ENCODE assay signal across 10 cellular contexts in genomic region chr10:73867871-73868631, GRCh38. TPM values are rescaled to one million over a fixed set of nuclear protein-coding genes. Genes with fewer than 3 reads are reported as not detected.
DNase-seq lines count a peak whose midpoint lies in the region; ATAC-seq and TF ChIP-seq lines count a peak whose summit lies in the region.
"Had no signal": no experiment of that assay in that cellular context is flagged by ENCODE, and none has a peak within 500 bp of the region (broad histone marks: within the 10 kb centered on the region; RNA-seq: fewer than 3 reads in every experiment).

No MANE protein-coding gene starts in this region.

- H3K9me3 ChIP-seq in CD8-positive, alpha-beta memory T cell (ENCODE audit: low read length) = no peaks in the 10 kb centered on the region
- no peaks in the 10 kb centered on the region for H3K9me3 ChIP-seq in cardiac muscle cell (ENCODE audit: low read depth)
- H3K9me3 ChIP-seq in gastrocnemius medialis = no peaks in the 10 kb centered on the region

- DNase-seq in CD8-positive, alpha-beta memory T cell = no peak
- no peak for DNase-seq in activated CD4-positive, alpha-beta memory T cell treated with anti-CD3 and anti-CD28 coated beads for 36 hours
- DNase-seq in cardiac muscle cell (ENCODE audit: low read depth in 1 of 2, low spot score in 1 of 2) (peak in 1 of 2 donors; percentile 54), gastrocnemius medialis (no peak), NCI-H2081 (lab: John Stamatoyannopoulos, UW) (no peak), NCI-H2227 treated with DMSO at 0.1 percent for 48 hours (lab: John Stamatoyannopoulos, UW) (no peak), NCI-H128 (lab: John Stamatoyannopoulos, UW; ENCODE audit: unreplicated experiment) (no peak), superior temporal gyrus (ENCODE audit: extremely low spot score) (no peak)
- DNase-seq: NCI-H2029 treated with DMSO at 0.1 percent for 48 hours; stimulated activated CD4-positive, alpha-beta T cell treated with anti-CD3 and anti-CD28 coated beads, Interleukin-12 subunit alpha, Interleukin-12 subunit beta, amount 100 ng/mL, for 4 hours had no signal

- peaks cover 87% of the 10 kb centered on the region for H3K4me1 ChIP-seq in CD8-positive, alpha-beta memory T cell (ENCODE audit: insufficient read depth, low read length)
- peaks cover 28% of the 10 kb centered on the region for H3K4me1 ChIP-seq in cardiac muscle cell (ENCODE audit: low read depth)
- H3K4me1 ChIP-seq in gastrocnemius medialis = peaks cover 80 to 92% of the 10 kb centered on the region in 2 donors

- peaks cover 0 to 73% (median 7%) of the 10 kb centered on the region in 3 donors for H3K36me3 Mint-ChIP-seq in CD8-positive, alpha-beta memory T cell
- peaks cover 8% of the 10 kb centered on the region for H3K36me3 Mint-ChIP-seq in activated CD4-positive, alpha-beta memory T cell treated with anti-CD3 and anti-CD28 coated beads for 36 hours

- intact Hi-C loops in activated CD4-positive, alpha-beta memory T cell treated with anti-CD3 and anti-CD28 coated beads for 36 hours (cut with micrococcal nuclease) = no loop called here
- intact Hi-C loops in gastrocnemius medialis (cut with DNase I; ENCODE audit: low total_unique reads) = loop anchor here (2.0 kb wide), 1 partner anchor 17 kb away; no protein-coding TSS in a partner anchor

- POLR2A ChIA-PET in CD8-positive, alpha-beta memory T cell (lab: Charles Lee) = interaction anchor here (0.8 to 1.0 kb wide), 2 partner anchors 12 to 33 kb away, joined by 3 read pairs; no protein-coding TSS in a partner anchor
- POLR2A ChIA-PET in activated CD4-positive, alpha-beta memory T cell treated with anti-CD3 and anti-CD28 coated beads for 36 hours (lab: Charles Lee) = no interaction called here

- H3K9me3 Mint-ChIP-seq in CD8-positive, alpha-beta memory T cell = no peaks in the 10 kb centered on the region
- no peaks in the 10 kb centered on the region for H3K9me3 Mint-ChIP-seq in activated CD4-positive, alpha-beta memory T cell treated with anti-CD3 and anti-CD28 coated beads for 36 hours

- H3K4me1 Mint-ChIP-seq in CD8-positive, alpha-beta memory T cell = peaks cover 85 to 100% (median 93%) of the 10 kb centered on the region in 3 donors
- H3K4me1 Mint-ChIP-seq in activated CD4-positive, alpha-beta memory T cell treated with anti-CD3 and anti-CD28 coated beads for 36 hours (ENCODE audit: low read depth) = peaks cover 74% of the 10 kb centered on the region

- in situ Hi-C loops in gastrocnemius medialis (cut with MboI; ENCODE audit: low sequenced_read_pairs in 4 of 4) = no loop called here

- H3K27ac ChIP-seq in CD8-positive, alpha-beta memory T cell (ENCODE audit: low read depth, low read length) = no peak overlapping the region
- H3K27ac ChIP-seq in cardiac muscle cell (peak overlapping the region; percentile 26), gastrocnemius medialis (peak overlapping the region; percentile 63 to 97 (median 80))

- H3K4me3 ChIP-seq in CD8-positive, alpha-beta memory T cell (ENCODE audit: low read length) = no peak overlapping the region
- H3K4me3 ChIP-seq in cardiac muscle cell = no peak overlapping the region
- H3K4me3 ChIP-seq in gastrocnemius medialis = no peak overlapping the region

- H3K36me3 ChIP-seq in CD8-positive, alpha-beta memory T cell (ENCODE audit: insufficient read depth, low read length) = peaks cover 9% of the 10 kb centered on the region
- H3K36me3 ChIP-seq in cardiac muscle cell (no peaks in the 10 kb centered on the region), gastrocnemius medialis (peaks cover 0 to 4% of the 10 kb centered on the region in 2 donors)

- no peaks in the 10 kb centered on the region for H3K27me3 ChIP-seq in CD8-positive, alpha-beta memory T cell (ENCODE audit: insufficient read depth, low read length, poor library complexity, severe bottlenecking)
- no peaks in the 10 kb centered on the region for H3K27me3 ChIP-seq in cardiac muscle cell
- no peaks in the 10 kb centered on the region for H3K27me3 ChIP-seq in gastrocnemius medialis

- H3K4me3 Mint-ChIP-seq in CD8-positive, alpha-beta memory T cell = peak overlapping the region in 2 of 7 donors; percentile 37 to 61
- H3K4me3 Mint-ChIP-seq in activated CD4-positive, alpha-beta memory T cell treated with anti-CD3 and anti-CD28 coated beads for 36 hours = no peak overlapping the region

- TF ChIP-seq CTCF in cardiac muscle cell (IDR thresholded peaks at IDR 0.05; ENCODE audit: low read depth, low read length) (no peak), gastrocnemius medialis (IDR thresholded peaks at IDR 0.05 in 4 of 5, conservative IDR thresholded peaks at IDR 0.05 in 1 of 5) (no peak)

- CTCF ChIA-PET in CD8-positive, alpha-beta memory T cell (lab: Charles Lee) = interaction anchor here (1.3 to 16.5 kb wide), 2 partner anchors 9 to 18 kb away, joined by 4 to 201 read pairs; partner anchors contain the start of gene CAMK2G
- CTCF ChIA-PET in activated CD4-positive, alpha-beta memory T cell treated with anti-CD3 and anti-CD28 coated beads for 36 hours (lab: Charles Lee) = interaction anchor here (0.6 to 3.7 kb wide), 3 partner anchors 12 to 721 kb away, joined by 3 to 18 read pairs (median 6); no protein-coding TSS in a partner anchor

- peak overlapping the region; percentile 6 to 96 (median 82) for H3K27ac Mint-ChIP-seq in CD8-positive, alpha-beta memory T cell
- H3K27ac Mint-ChIP-seq in activated CD4-positive, alpha-beta memory T cell treated with anti-CD3 and anti-CD28 coated beads for 36 hours = peak overlapping the region; percentile 64

- no peak for ATAC-seq in gastrocnemius medialis

- TF ChIP-seq POLR2A in gastrocnemius medialis (IDR thresholded peaks at IDR 0.05) = no peak

- no peaks in the 10 kb centered on the region for H3K27me3 Mint-ChIP-seq in CD8-positive, alpha-beta memory T cell
- no peaks in the 10 kb centered on the region for H3K27me3 Mint-ChIP-seq in activated CD4-positive, alpha-beta memory T cell treated with anti-CD3 and anti-CD28 coated beads for 36 hours

RNA-seq across cellular contexts. Expression of gene CAMK2G, which starts 6.3 kb away (rescaled TPM):
- 10 to 100 TPM; 17.3 to 17.5 TPM for total RNA-seq in CD8-positive, alpha-beta memory T cell
- polyA plus RNA-seq in CD8-positive, alpha-beta memory T cell = 8.1 TPM
- 10 to 100 TPM; 20.8 to 21.5 TPM for total RNA-seq in activated CD4-positive, alpha-beta memory T cell treated with anti-CD3 and anti-CD28 coated beads for 36 hours
- total RNA-seq in cardiac muscle cell (28.2 and 29.8 TPM in 2 replicates), gastrocnemius medialis (10 to 100 TPM; 48.6 to 67.5 (median 51.7) TPM)
- polyA plus RNA-seq in cardiac muscle cell = 7.7 and 8.5 TPM in 2 replicates

RNA-seq across cellular contexts. Expression of gene PLAU, which starts 42.9 kb away (rescaled TPM):
- total RNA-seq in CD8-positive, alpha-beta memory T cell = 1 to 10 TPM; 1.2 to 1.6 TPM
- polyA plus RNA-seq in CD8-positive, alpha-beta memory T cell = not detected
- under 1 TPM; 0.45 to 0.73 TPM for total RNA-seq in activated CD4-positive, alpha-beta memory T cell treated with anti-CD3 and anti-CD28 coated beads for 36 hours
- total RNA-seq in cardiac muscle cell = 3.8 and 5.4 TPM in 2 replicates
- 4.0 and 4.1 TPM in 2 replicates for polyA plus RNA-seq in cardiac muscle cell
- 1 to 10 TPM in 3 of 4 donors, under 1 TPM in 1; 0.83 to 5.0 (median 2.3) TPM for total RNA-seq in gastrocnemius medialis

RNA-seq across cellular contexts. Expression of gene NDST2, which starts 56.7 kb away (rescaled TPM):
- total RNA-seq in CD8-positive, alpha-beta memory T cell = 10 to 100 TPM; 39.8 to 43.9 TPM
- 25.3 TPM for polyA plus RNA-seq in CD8-positive, alpha-beta memory T cell
- 10 to 100 TPM; 57.5 to 62.1 TPM for total RNA-seq in activated CD4-positive, alpha-beta memory T cell treated with anti-CD3 and anti-CD28 coated beads for 36 hours
- total RNA-seq in cardiac muscle cell (23.7 and 61.2 TPM in 2 replicates), gastrocnemius medialis (10 to 100 TPM in 1 of 4 donors, 1 to 10 TPM in 3; 7.8 to 21.7 (median 9.2) TPM)
- 16.6 and 21.6 TPM in 2 replicates for polyA plus RNA-seq in cardiac muscle cell
